9 cellular contexts compared by ENCODE assay signal in the genomic region with DNA sequence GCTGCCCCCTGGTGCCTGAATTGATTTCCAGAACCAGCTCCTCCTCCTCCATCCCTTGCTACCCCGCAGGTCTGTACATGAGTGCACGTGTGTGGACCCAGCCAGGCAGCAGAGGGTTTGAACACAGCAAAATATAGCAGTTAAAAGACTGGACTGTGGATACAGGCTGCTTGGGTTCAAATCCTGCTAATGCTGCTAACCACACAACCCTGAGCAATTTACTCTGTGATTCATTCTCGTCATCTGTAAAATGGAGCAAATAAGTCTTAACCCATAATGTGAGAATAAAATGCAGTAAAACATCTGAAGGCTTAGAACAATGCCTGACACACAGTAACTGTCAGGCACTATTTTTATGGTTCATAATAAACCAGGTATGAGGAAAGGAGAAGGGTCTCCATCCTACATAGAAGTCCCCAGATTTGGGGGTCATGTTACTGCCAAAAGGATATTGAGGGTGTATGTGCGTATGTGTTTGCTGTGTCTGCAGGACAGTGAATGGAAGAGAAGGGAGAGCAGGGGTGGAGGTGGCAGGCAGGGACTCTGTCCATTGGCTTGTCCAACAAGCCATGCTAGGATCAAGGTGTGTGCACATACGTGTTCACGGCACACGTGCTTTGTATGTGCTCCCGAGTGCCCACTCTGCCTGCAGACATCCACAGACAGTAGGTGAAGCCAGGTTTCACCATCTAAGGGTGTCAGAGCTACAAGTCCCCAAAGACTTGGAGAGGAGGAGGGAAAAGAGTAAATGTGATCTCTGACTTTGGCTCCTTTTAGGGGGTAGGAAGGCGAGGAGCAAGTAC. TPM values are rescaled to one million over a fixed set of nuclear protein-coding genes. Genes with fewer than 3 reads are reported as not detected.
A peak's percentile ranks its signal among the peaks of the same experiment; 100 is the strongest.
DNase-seq lines count a peak whose midpoint lies in the region; ATAC-seq, FAIRE-seq and TF ChIP-seq lines count a peak whose summit lies in the region.
"Had no signal": no experiment of that assay in that cellular context is flagged by ENCODE, and none has a peak within 500 bp of the region (broad histone marks: within the 10 kb centered on the region; RNA-seq: fewer than 3 reads in every experiment).

No MANE protein-coding gene starts in this region.

- no peak for FAIRE-seq in D721Med (lab: Jason Lieb, UNC)

- DNase-seq in D721Med (ENCODE audit: insufficient read length, low spot score): no peak
- DNase-seq in SJCRH30: peak in 1 of 2 experiments; percentile 100
- no peak for DNase-seq in fibroblast of pulmonary artery (ENCODE audit: low read depth)
- DNase-seq in iPS-NIHi7 (ENCODE audit: extremely low spot score): no peak
- no peak for DNase-seq in NCI-H774 (lab: John Stamatoyannopoulos, UW)
- DNase-seq in NOMO-1 (lab: John Stamatoyannopoulos, UW; ENCODE audit: unreplicated experiment in 2 of 2): no peak

- H3K36me3 ChIP-seq in SJCRH30: no peaks in the 10 kb centered on the region

- peaks cover 11% of the 10 kb centered on the region for H3K27me3 ChIP-seq in SJCRH30

- H3K4me1 ChIP-seq in SJCRH30: peaks cover 13% of the 10 kb centered on the region; the same call in 1 of the 2 replicates

- peak; percentile 48 for ATAC-seq in GM21717 (IDR thresholded peaks at IDR 0.05; ENCODE audit: unreplicated experiment)

- no peaks in the 10 kb centered on the region for H3K9me3 ChIP-seq in SJCRH30 (replicated peaks)

- H3K27ac ChIP-seq in SJCRH30: no peak overlapping the region
- H3K27ac ChIP-seq in skin epidermis: peak overlapping the region in 20 of 21 experiments; percentile 93 to 100 (median 98)

- H3K4me3 ChIP-seq in SJCRH30 (peak overlapping the region; percentile 47), fibroblast of pulmonary artery (replicated peaks; ENCODE audit: low read depth, low read length) (peak overlapping the region; percentile 35), skin epidermis (peak overlapping the region in 6 of 7 experiments; percentile 47 to 69 (median 58))

- TF ChIP-seq CTCF in D721Med (IDR thresholded peaks at IDR 0.05; ENCODE audit: insufficient read depth, missing control alignments) (peak; percentile 93), fibroblast of pulmonary artery (IDR thresholded peaks at IDR 0.05; ENCODE audit: low read length, missing control alignments) (peak; percentile 76)

RNA-seq across cellular contexts. Expression of a gene that starts 1.5 kb away (rescaled TPM):
- 15.1 and 15.8 TPM in 2 replicates for total RNA-seq in SJCRH30 (2014; rRNA removed; shearing (Covaris generic))

RNA-seq across cellular contexts. Expression of a gene that starts 15.6 kb away (rescaled TPM):
- 53.7 and 58.6 TPM in 2 replicates for total RNA-seq in SJCRH30 (2014; rRNA removed; shearing (Covaris generic))

RNA-seq across cellular contexts. Expression of a gene that starts 23.8 kb away (rescaled TPM):
- 87.8 and 89.9 TPM in 2 replicates for total RNA-seq in SJCRH30 (2014; rRNA removed; shearing (Covaris generic))

RNA-seq across cellular contexts. Expression of a gene that starts 34.1 kb away (rescaled TPM):
- total RNA-seq in SJCRH30 (2014; rRNA removed; shearing (Covaris generic)): 63.7 and 70.2 TPM in 2 replicates

RNA-seq across cellular contexts. Expression of a gene that starts 34.7 kb away (rescaled TPM):
- 1.1 and 1.3 TPM in 2 replicates for total RNA-seq in SJCRH30 (2014; rRNA removed; shearing (Covaris generic))
- total RNA-seq: NCI-H460 had no signal
